10 cellular contexts compared by ENCODE assay signal in the genomic region with DNA sequence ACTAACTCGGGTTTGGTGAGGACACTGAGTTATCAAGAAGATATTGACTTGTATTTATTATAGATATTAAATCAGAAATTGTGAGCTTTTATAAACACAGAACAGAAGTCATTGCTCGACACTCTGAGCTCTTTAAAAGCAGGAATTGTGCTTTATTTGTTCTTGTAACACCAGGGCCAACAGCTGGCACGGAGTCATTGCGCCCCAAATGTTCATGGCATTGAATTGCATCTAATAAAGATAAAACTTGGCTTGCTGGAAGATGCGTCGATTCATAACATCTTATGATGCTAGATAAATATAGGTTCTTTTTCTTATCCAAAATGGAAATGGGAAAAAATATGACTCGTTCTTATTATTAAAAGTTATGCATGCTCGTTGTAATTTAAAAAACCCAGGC. TPM values are rescaled to one million over a fixed set of nuclear protein-coding genes. Genes with fewer than 3 reads are reported as not detected.
DNase-seq lines count a peak whose midpoint lies in the region; ATAC-seq, FAIRE-seq and TF ChIP-seq lines count a peak whose summit lies in the region.
"Had no signal": no experiment of that assay in that cellular context is flagged by ENCODE, and none has a peak within 500 bp of the region (broad histone marks: within the 10 kb centered on the region; RNA-seq: fewer than 3 reads in every experiment).

No MANE protein-coding gene starts in this region.

- TF ChIP-seq CTCF in D721Med (IDR thresholded peaks at IDR 0.05; ENCODE audit: insufficient read depth, missing control alignments) (peak; percentile 42), LNCAP (IDR thresholded peaks at IDR 0.05) (peak; percentile 52), K562 (IDR thresholded peaks at IDR 0.05 in 2 of 3, conservative IDR thresholded peaks at IDR 0.05 in 1 of 3; ENCODE audit: insufficient read depth in 2 of 3, low read depth in 1 of 3, low read length in 3 of 3) (peak; percentile 41 to 52 (median 46)), nephron progenitor cell (IDR thresholded peaks at IDR 0.05) (peak; percentile 40), coronary artery (IDR thresholded peaks at IDR 0.05) (no peak), lower leg skin (IDR thresholded peaks at IDR 0.05) (no peak)

- DNase-seq in D721Med (ENCODE audit: insufficient read length, low spot score) (no peak), K562 (ENCODE audit: extremely low read depth in 1 of 4, low spot score in 3 of 4) (peak in 1 of 4 experiments; percentile 23), nephron progenitor cell (no peak), coronary artery (ENCODE audit: low spot score) (no peak), islet precursor cell (no peak), NK-92 (lab: John Stamatoyannopoulos, UW; ENCODE audit: unreplicated experiment) (no peak), lower leg skin (ENCODE audit: low spot score in 2 of 2) (no peak)
- DNase-seq: naive B cell, NCI-H748 treated with DMSO at 0.1 percent for 48 hours had no signal

- peaks cover 23% of the 10 kb centered on the region for H3K9me3 Mint-ChIP-seq in nephron progenitor cell

- no peaks in the 10 kb centered on the region for H3K36me3 ChIP-seq in K562 (ENCODE audit: control insufficient read depth, insufficient read depth, low read length)

- H3K79me2 ChIP-seq in K562 (ENCODE audit: control insufficient read depth, insufficient read depth, low read length) = no peaks in the 10 kb centered on the region

- no TSS peak for BruUV-seq in K562 (replicated peaks; lab: Mats Ljungman, UMichigan)

- no peak overlapping the region for H3K27ac ChIP-seq in K562 (ENCODE audit: extremely low read depth, low read depth, low read length)
- no peak overlapping the region for H3K27ac ChIP-seq in coronary artery

- POLR2A ChIA-PET in K562 (lab: Yijun Ruan, JAX) = no interaction called here

- H3K4me3 ChIP-seq in K562 (no peak overlapping the region), coronary artery (no peak overlapping the region), lower leg skin (ENCODE audit: low read depth, poor library complexity, severe bottlenecking) (no peak overlapping the region)

- intact Hi-C loops in K562 (cut with micrococcal nuclease) (no loop called here), lower leg skin (cut with DNase I; ENCODE audit: low total_unique reads) (no loop called here)

- TF ChIP-seq POLR2A in K562 (conservative IDR thresholded peaks at IDR 0.05) (no peak), lower leg skin (IDR thresholded peaks at IDR 0.05) (no peak)

- FAIRE-seq in D721Med (lab: Jason Lieb, UNC) = no peak
- FAIRE-seq in K562 (lab: Jason Lieb, UNC) = no peak

- H3K4me3 Mint-ChIP-seq in nephron progenitor cell = no peak overlapping the region
- H3K4me3 Mint-ChIP-seq: naive B cell had no signal

- H3K9ac ChIP-seq in K562 (ENCODE audit: insufficient read depth in 1 of 2, low read depth in 2 of 2, low read length in 2 of 2) = no peak overlapping the region

- WGBS in K562 (ENCODE audit: insufficient coverage, low coverage, missing lambda C conversion rate) = 9% methylated on average over 8 of the region's 8 CpGs
- WGBS in lower leg skin, 2 donors = 37 to 42% methylated on average over 8 of the region's 8 CpGs

- H2AFZ ChIP-seq in K562 (ENCODE audit: low read depth, low read length) = no peak overlapping the region

- peaks cover 0 to 5% of the 10 kb centered on the region in 2 experiments; a peak in 2 of 5 replicates for H3K4me1 ChIP-seq in K562 (replicated peaks in 1 of 2; ENCODE audit: control insufficient read depth in 2 of 2, insufficient read depth in 2 of 2, low read length in 2 of 2)

- peaks cover 3% of the 10 kb centered on the region for H3K27me3 Mint-ChIP-seq in nephron progenitor cell (ENCODE audit: low read depth, poor library complexity)

- H3K27ac Mint-ChIP-seq in nephron progenitor cell = no peak overlapping the region
- H3K27ac Mint-ChIP-seq: naive B cell had no signal

- no peaks in the 10 kb centered on the region for H3K9me3 ChIP-seq in K562 (replicated peaks; ENCODE audit: control insufficient read depth, insufficient read depth, low read depth, low read length)

- no peak overlapping the region for H3K4me2 ChIP-seq in K562 (ENCODE audit: insufficient read depth, low read length)

- peaks cover 23 to 48% of the 10 kb centered on the region in 2 experiments for H3K27me3 ChIP-seq in K562 (ENCODE audit: control insufficient read depth in 2 of 2, insufficient read depth in 2 of 2, low read length in 2 of 2)

- in situ Hi-C loops in K562 (cut with MboI) = no loop called here

- no peak for TF ChIP-seq EP300 in K562 (IDR thresholded peaks at IDR 0.05; ENCODE audit: low read length)

- ATAC-seq in K562 = no peak

- H3K9me1 ChIP-seq in K562 (ENCODE audit: control insufficient read depth, insufficient read depth, low read length) = no peaks in the 10 kb centered on the region

- peaks cover 35% of the 10 kb centered on the region for H3K4me1 Mint-ChIP-seq in nephron progenitor cell
- H3K4me1 Mint-ChIP-seq: naive B cell had no signal

- CTCF ChIA-PET in K562 (lab: Yijun Ruan, JAX; ENCODE audit: low intra/inter-chr PET ratio) = no interaction called here

- peak in 1 of 2 experiments; percentile 41; a peak in 2 of 4 replicates for TF ChIP-seq RAD21 in K562 (CRISPR knock-in tag; conservative IDR thresholded peaks at IDR 0.05 in 1 of 2, IDR thresholded peaks at IDR 0.05 in 1 of 2)

- H3K36me3 Mint-ChIP-seq in nephron progenitor cell (ENCODE audit: low read depth) = peaks cover 4% of the 10 kb centered on the region

- no peaks in the 10 kb centered on the region for H4K20me1 ChIP-seq in K562 (replicated peaks; ENCODE audit: control insufficient read depth, insufficient read depth, low read length)

TF ChIP-seq in K562, 482 proteins besides CTCF, POLR2A, EP300 and RAD21 (continues in another document):
- TF ChIP-seq DACH1 (IDR thresholded peaks at IDR 0.05; ENCODE audit: partially characterized antibody) (no peak), ILK (tag; IDR thresholded peaks at IDR 0.05; ENCODE audit: borderline replicate concordance, low read depth) (no peak), ZNF436 (CRISPR knock-in tag; IDR thresholded peaks at IDR 0.05) (no peak), DDX20 (tag; IDR thresholded peaks at IDR 0.05; ENCODE audit: low read depth) (no peak), DMBX1 (CRISPR knock-in tag; IDR thresholded peaks at IDR 0.05; ENCODE audit: borderline replicate concordance) (no peak), ZNF23 (CRISPR knock-in tag; IDR thresholded peaks at IDR 0.05) (no peak), SREBF2 (CRISPR knock-in tag; IDR thresholded peaks at IDR 0.05) (no peak), PML (IDR thresholded peaks at IDR 0.05; ENCODE audit: low read length) (no peak)
- TF ChIP-seq, protein P1, sequence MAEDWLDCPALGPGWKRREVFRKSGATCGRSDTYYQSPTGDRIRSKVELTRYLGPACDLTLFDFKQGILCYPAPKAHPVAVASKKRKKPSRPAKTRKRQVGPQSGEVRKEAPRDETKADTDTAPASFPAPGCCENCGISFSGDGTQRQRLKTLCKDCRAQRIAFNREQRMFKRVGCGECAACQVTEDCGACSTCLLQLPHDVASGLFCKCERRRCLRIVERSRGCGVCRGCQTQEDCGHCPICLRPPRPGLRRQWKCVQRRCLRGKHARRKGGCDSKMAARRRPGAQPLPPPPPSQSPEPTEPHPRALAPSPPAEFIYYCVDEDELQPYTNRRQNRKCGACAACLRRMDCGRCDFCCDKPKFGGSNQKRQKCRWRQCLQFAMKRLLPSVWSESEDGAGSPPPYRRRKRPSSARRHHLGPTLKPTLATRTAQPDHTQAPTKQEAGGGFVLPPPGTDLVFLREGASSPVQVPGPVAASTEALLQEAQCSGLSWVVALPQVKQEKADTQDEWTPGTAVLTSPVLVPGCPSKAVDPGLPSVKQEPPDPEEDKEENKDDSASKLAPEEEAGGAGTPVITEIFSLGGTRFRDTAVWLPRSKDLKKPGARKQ (CRISPR knock-in tag; IDR thresholded peaks at IDR 0.05) = no peak
- TF ChIP-seq, protein P2, sequence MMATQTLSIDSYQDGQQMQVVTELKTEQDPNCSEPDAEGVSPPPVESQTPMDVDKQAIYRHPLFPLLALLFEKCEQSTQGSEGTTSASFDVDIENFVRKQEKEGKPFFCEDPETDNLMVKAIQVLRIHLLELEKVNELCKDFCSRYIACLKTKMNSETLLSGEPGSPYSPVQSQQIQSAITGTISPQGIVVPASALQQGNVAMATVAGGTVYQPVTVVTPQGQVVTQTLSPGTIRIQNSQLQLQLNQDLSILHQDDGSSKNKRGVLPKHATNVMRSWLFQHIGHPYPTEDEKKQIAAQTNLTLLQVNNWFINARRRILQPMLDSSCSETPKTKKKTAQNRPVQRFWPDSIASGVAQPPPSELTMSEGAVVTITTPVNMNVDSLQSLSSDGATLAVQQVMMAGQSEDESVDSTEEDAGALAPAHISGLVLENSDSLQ (IDR thresholded peaks at IDR 0.05) = no peak
- TF ChIP-seq, protein P3, sequence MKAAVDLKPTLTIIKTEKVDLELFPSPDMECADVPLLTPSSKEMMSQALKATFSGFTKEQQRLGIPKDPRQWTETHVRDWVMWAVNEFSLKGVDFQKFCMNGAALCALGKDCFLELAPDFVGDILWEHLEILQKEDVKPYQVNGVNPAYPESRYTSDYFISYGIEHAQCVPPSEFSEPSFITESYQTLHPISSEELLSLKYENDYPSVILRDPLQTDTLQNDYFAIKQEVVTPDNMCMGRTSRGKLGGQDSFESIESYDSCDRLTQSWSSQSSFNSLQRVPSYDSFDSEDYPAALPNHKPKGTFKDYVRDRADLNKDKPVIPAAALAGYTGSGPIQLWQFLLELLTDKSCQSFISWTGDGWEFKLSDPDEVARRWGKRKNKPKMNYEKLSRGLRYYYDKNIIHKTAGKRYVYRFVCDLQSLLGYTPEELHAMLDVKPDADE (conservative IDR thresholded peaks at IDR 0.05; ENCODE audit: control insufficient read depth, low read depth, low read length) = no peak

RNA-seq across cellular contexts. Expression of a gene that starts 11.8 kb away (rescaled TPM):
- 7.7 TPM in 2 replicates for total RNA-seq in K562 (2011; cell fraction: chromatin; rRNA removed; ENCODE audit: low replicate concordance)
- total RNA-seq in K562 (2011; cell fraction: nucleolus; rRNA removed) = 4.7 and 5.0 TPM in 2 replicates
- 5.7 and 6.9 TPM in 2 replicates for total RNA-seq in K562 (2011; cell fraction: nucleoplasm; rRNA removed)
- 1.00 and 1.7 TPM in 2 replicates for total RNA-seq in K562 (2014; rRNA removed)
- 0.89 and 1.0 TPM in 2 replicates for total RNA-seq in K562 (2014; rRNA removed; fragmentation: Illumina TruSeq; extraction: Trizol)
- total RNA-seq in K562 (2015; rRNA removed; fragmentation: Illumina TruSeq; extraction: Trizol) = 1.0 and 1.2 TPM in 2 replicates
- 1.8 and 2.0 TPM in 2 replicates for total RNA-seq in K562 (2021)
- 1.1 and 1.5 TPM in 2 replicates for polyA plus RNA-seq in K562 (2011; rRNA removed)
- 0.88 and 1.4 TPM in 2 replicates for polyA plus RNA-seq in K562 (2011; cell fraction: cytosol; rRNA removed)
- 3.4 and 3.8 TPM in 2 replicates for polyA plus RNA-seq in K562 (2011; cell fraction: nucleus; rRNA removed)
- 1.1 and 1.6 TPM in 2 replicates for polyA plus RNA-seq in K562 (2012)
- 0.77 and 0.91 TPM in 2 replicates for polyA plus RNA-seq in K562 (2014; fragmentation: Illumina TruSeq; extraction: Trizol)
- under 1 TPM; 0.15 to 0.27 TPM for polyA plus RNA-seq in K562 (2014; fragmentation: Nextera tagmentation; extraction: Ambion mirVana)
- 1.2 and 1.5 TPM in 2 replicates for polyA plus RNA-seq in K562 (2014; rRNA removed)
- polyA minus RNA-seq in K562 (2011; rRNA and poly(A)+ RNA removed) = 2.9 and 5.3 TPM in 2 replicates
- 0.48 and 1.5 TPM in 2 replicates for polyA minus RNA-seq in K562 (2011; cell fraction: cytosol; rRNA and poly(A)+ RNA removed)
- polyA minus RNA-seq in K562 (2011; cell fraction: nucleus; rRNA and poly(A)+ RNA removed) = 2.7 and 4.3 TPM in 2 replicates
- total RNA-seq in lower leg skin = 1 to 10 TPM; 3.8 to 8.8 (median 5.2) TPM

Comparison
In these comparisons a context has a peak if more than half of its experiments do, and no peak if none do; other contexts are left out.
1. CTCF ChIP-seq: peak in D721Med (single experiment), LNCAP (single experiment), K562 (3 of 3) and nephron progenitor cell (single experiment); none in coronary artery (single experiment) and lower leg skin (0 of 3).